In genomic region chr1:42436794-42437458, GRCh38 we compare ENCODE assay signal across 34 cellular contexts. TPM values are rescaled to one million over a fixed set of nuclear protein-coding genes. Genes with fewer than 3 reads are reported as not detected.
DNase-seq lines count a peak whose midpoint lies in the region; ATAC-seq and TF ChIP-seq lines count a peak whose summit lies in the region.
"Had no signal": no experiment of that assay in that cellular context is flagged by ENCODE, and none has a peak within 500 bp of the region (broad histone marks: within the 10 kb centered on the region; RNA-seq: fewer than 3 reads in every experiment).

No MANE protein-coding gene starts in this region.

- H3K27me3 Mint-ChIP-seq in dendritic cell treated with granulocyte-macrophage colony-stimulating factor and Interleukin-4, amounts not matched to agents 40 ng/mL and 50 ng/mL, for 4 days = no peaks in the 10 kb centered on the region
- H3K27me3 Mint-ChIP-seq: activated CD4-positive, alpha-beta T cell treated with anti-CD3 and anti-CD28 coated beads for 36 hours; activated naive CD4-positive, alpha-beta T cell treated with anti-CD3 and anti-CD28 coated beads, Interleukin-2, amount 10 ng/mL, durations not matched to agents 7 days and 5 days; brain had no signal

- H3K4me2 ChIP-seq in smooth muscle cell = no peak overlapping the region
- H3K4me2 ChIP-seq: GM23338, hepatocyte had no signal

- no peak overlapping the region for H3K4me3 Mint-ChIP-seq in dendritic cell treated with granulocyte-macrophage colony-stimulating factor and Interleukin-4, amounts not matched to agents 40 ng/mL and 50 ng/mL, for 4 days
- H3K4me3 Mint-ChIP-seq: activated CD4-positive, alpha-beta T cell treated with anti-CD3 and anti-CD28 coated beads for 36 hours; activated CD8-positive, alpha-beta T cell treated with anti-CD3 and anti-CD28 coated beads, Interleukin-2, amount 10 ng/mL, durations not matched to agents 7 days and 5 days; activated naive CD4-positive, alpha-beta T cell treated with anti-CD3 and anti-CD28 coated beads, Interleukin-2, amount 10 ng/mL, durations not matched to agents 7 days and 5 days; brain; CD4-positive, CD25-positive, alpha-beta regulatory T cell; GM23338 had no signal

- H3K27ac ChIP-seq in smooth muscle cell (ENCODE audit: low read depth) = no peak overlapping the region
- H3K27ac ChIP-seq: gastroesophageal sphincter, hepatocyte, pancreas, SK-N-MC, testis, VCaP had no signal

- H3F3A ChIP-seq in smooth muscle cell (ENCODE audit: low read depth) = peaks cover 6% of the 10 kb centered on the region

- peak; percentile 32 for ATAC-seq in mucosa of descending colon
- ATAC-seq: activated CD4-positive, alpha-beta T cell treated with anti-CD3 and anti-CD28 coated beads for 36 hours; activated CD8-positive, alpha-beta T cell treated with anti-CD3 and anti-CD28 coated beads, Interleukin-2, amount 10 ng/mL, durations not matched to agents 7 days and 5 days; gastroesophageal sphincter; GM23338; pancreas; stimulated activated naive CD8-positive, alpha-beta T cell treated with anti-CD3 and anti-CD28 coated beads, Interleukin-15, Interleukin-2, amounts not matched to agents 100 U/mL and 50 U/mL, for 24 hours had no signal

- no peak overlapping the region for H3K4me3 ChIP-seq in NB4 (ENCODE audit: low read depth, low read length)
- no peak overlapping the region for H3K4me3 ChIP-seq in mucosa of descending colon
- no peak overlapping the region for H3K4me3 ChIP-seq in BE2C (ENCODE audit: low read depth, low read length)
- H3K4me3 ChIP-seq in smooth muscle cell = no peak overlapping the region
- H3K4me3 ChIP-seq: gastroesophageal sphincter, GM23338, hepatocyte, lung, MG63, pancreas, SK-N-MC, testis had no signal

- peak; percentile 1 for DNase-seq in NOMO-1 treated with DMSO at 0.1 percent for 48 hours (lab: John Stamatoyannopoulos, UW; ENCODE audit: unreplicated experiment)
- DNase-seq in NOMO-1 (lab: John Stamatoyannopoulos, UW; ENCODE audit: unreplicated experiment in 2 of 2) = no peak
- peak; percentile 22 for DNase-seq in NB4 (ENCODE audit: low read depth)
- DNase-seq in mucosa of descending colon = no peak
- no peak for DNase-seq in NCI-H748 treated with DMSO at 0.1 percent for 48 hours (lab: John Stamatoyannopoulos, UW)
- DNase-seq in BE2C = no peak
- no peak for DNase-seq in smooth muscle cell (lab: John Stamatoyannopoulos, UW; ENCODE audit: unreplicated experiment)
- DNase-seq: 8988T; activated CD4-positive, alpha-beta T cell treated with anti-CD3 and anti-CD28 coated beads for 36 hours; activated CD8-positive, alpha-beta T cell treated with anti-CD3 and anti-CD28 coated beads, Interleukin-2, amount 10 ng/mL, durations not matched to agents 7 days and 5 days; activated naive CD4-positive, alpha-beta T cell treated with anti-CD3 and anti-CD28 coated beads, Interleukin-2, amount 10 ng/mL, durations not matched to agents 7 days and 5 days; CD4-positive, CD25-positive, alpha-beta regulatory T cell; DND-41; kidney glomerular epithelial cell; MG63; NCI-H1417 treated with DMSO at 0.1 percent for 48 hours; NCI-H2081; NCI-H2227 treated with DMSO at 0.1 percent for 48 hours; pancreas; small intestine; stimulated activated CD4-positive, alpha-beta T cell treated with anti-CD3 and anti-CD28 coated beads, Interleukin-1b, Interleukin-23, amount 100 ng/mL, for 48 hours; stimulated activated naive CD8-positive, alpha-beta T cell treated with anti-CD3 and anti-CD28 coated beads, Interleukin-15, Interleukin-2, amounts not matched to agents 100 U/mL and 50 U/mL, for 24 hours; testis had no signal

- no peak for TF ChIP-seq CTCF in NB4 (IDR thresholded peaks at IDR 0.05; ENCODE audit: low read depth, low read length)
- TF ChIP-seq CTCF in mucosa of descending colon (IDR thresholded peaks at IDR 0.05) = no peak
- TF ChIP-seq CTCF in BE2C (IDR thresholded peaks at IDR 0.05; ENCODE audit: low read depth, low read length) = no peak
- TF ChIP-seq CTCF in smooth muscle cell (IDR thresholded peaks at IDR 0.05; ENCODE audit: borderline replicate concordance, insufficient read depth, poor library complexity, severe bottlenecking) = no peak

- H2AFZ ChIP-seq in smooth muscle cell (ENCODE audit: low read depth) = no peak overlapping the region
- H2AFZ ChIP-seq: GM23338, hepatocyte had no signal

- H3K36me3 Mint-ChIP-seq in dendritic cell treated with granulocyte-macrophage colony-stimulating factor and Interleukin-4, amounts not matched to agents 40 ng/mL and 50 ng/mL, for 4 days (ENCODE audit: low read depth) = no peaks in the 10 kb centered on the region
- H3K36me3 Mint-ChIP-seq: activated naive CD4-positive, alpha-beta T cell treated with anti-CD3 and anti-CD28 coated beads, Interleukin-2, amount 10 ng/mL, durations not matched to agents 7 days and 5 days; brain; CD4-positive, CD25-positive, alpha-beta regulatory T cell had no signal

- no peaks in the 10 kb centered on the region for H4K20me1 ChIP-seq in smooth muscle cell (ENCODE audit: low read depth)

- TF ChIP-seq POLR2A in NB4 (IDR thresholded peaks at IDR 0.05; ENCODE audit: extremely low read depth, insufficient read length) = no peak

- H3K4me1 Mint-ChIP-seq in dendritic cell treated with granulocyte-macrophage colony-stimulating factor and Interleukin-4, amounts not matched to agents 40 ng/mL and 50 ng/mL, for 4 days (ENCODE audit: low read depth) = peaks cover 15% of the 10 kb centered on the region
- H3K4me1 Mint-ChIP-seq: activated CD4-positive, alpha-beta T cell treated with anti-CD3 and anti-CD28 coated beads for 36 hours; activated naive CD4-positive, alpha-beta T cell treated with anti-CD3 and anti-CD28 coated beads, Interleukin-2, amount 10 ng/mL, durations not matched to agents 7 days and 5 days; brain; CD4-positive, CD25-positive, alpha-beta regulatory T cell had no signal

- H3K79me2 ChIP-seq in smooth muscle cell (ENCODE audit: low read depth) = no peaks in the 10 kb centered on the region
- H3K79me2 ChIP-seq: hepatocyte had no signal

- H3K4me1 ChIP-seq in mucosa of descending colon (ENCODE audit: low read depth) (no peaks in the 10 kb centered on the region), BE2C (no peaks in the 10 kb centered on the region), smooth muscle cell (ENCODE audit: low read depth) (no peaks in the 10 kb centered on the region)
- H3K4me1 ChIP-seq: gastroesophageal sphincter, pancreas had no signal

- H3K27ac Mint-ChIP-seq in dendritic cell treated with granulocyte-macrophage colony-stimulating factor and Interleukin-4, amounts not matched to agents 40 ng/mL and 50 ng/mL, for 4 days = peak overlapping the region; percentile 74
- H3K27ac Mint-ChIP-seq: activated CD4-positive, alpha-beta T cell treated with anti-CD3 and anti-CD28 coated beads for 36 hours; activated CD8-positive, alpha-beta T cell treated with anti-CD3 and anti-CD28 coated beads, Interleukin-2, amount 10 ng/mL, durations not matched to agents 7 days and 5 days; activated naive CD4-positive, alpha-beta T cell treated with anti-CD3 and anti-CD28 coated beads, Interleukin-2, amount 10 ng/mL, durations not matched to agents 7 days and 5 days; brain; CD4-positive, CD25-positive, alpha-beta regulatory T cell; GM23338 had no signal

- H3K9me3 Mint-ChIP-seq in dendritic cell treated with granulocyte-macrophage colony-stimulating factor and Interleukin-4, amounts not matched to agents 40 ng/mL and 50 ng/mL, for 4 days = no peaks in the 10 kb centered on the region
- H3K9me3 Mint-ChIP-seq: activated naive CD4-positive, alpha-beta T cell treated with anti-CD3 and anti-CD28 coated beads, Interleukin-2, amount 10 ng/mL, durations not matched to agents 7 days and 5 days; CD4-positive, CD25-positive, alpha-beta regulatory T cell; GM23338 had no signal

- H3K9me3 ChIP-seq in mucosa of descending colon = no peaks in the 10 kb centered on the region
- no peaks in the 10 kb centered on the region for H3K9me3 ChIP-seq in BE2C
- H3K9me3 ChIP-seq in smooth muscle cell (replicated peaks; ENCODE audit: low read depth) = no peaks in the 10 kb centered on the region
- H3K9me3 ChIP-seq: gastroesophageal sphincter, MG63, pancreas, testis had no signal

- WGBS in smooth muscle cell (ENCODE audit: low lambda C conversion rate) = 86% methylated on average over 4 of the region's 4 CpGs

- H3K36me3 ChIP-seq in mucosa of descending colon (ENCODE audit: low read depth) = no peaks in the 10 kb centered on the region
- H3K36me3 ChIP-seq in BE2C = no peaks in the 10 kb centered on the region
- no peaks in the 10 kb centered on the region for H3K36me3 ChIP-seq in smooth muscle cell (ENCODE audit: low read depth)
- H3K36me3 ChIP-seq: gastroesophageal sphincter, MG63, pancreas had no signal

- H3K9ac ChIP-seq in smooth muscle cell (ENCODE audit: low read depth) = no peak overlapping the region

- H3K27me3 ChIP-seq in BE2C (no peaks in the 10 kb centered on the region), smooth muscle cell (ENCODE audit: low read depth) (no peaks in the 10 kb centered on the region)
- H3K27me3 ChIP-seq: gastroesophageal sphincter, hepatocyte, MG63, pancreas, testis had no signal

- intact Hi-C loops in dendritic cell treated with granulocyte-macrophage colony-stimulating factor and Interleukin-4, amounts not matched to agents 40 ng/mL and 50 ng/mL, for 4 days (cut with micrococcal nuclease) = no loop called here
- intact Hi-C loops in mucosa of descending colon (cut with DNase I, micrococcal nuclease) = no loop called here

RNA-seq across cellular contexts. Expression of gene ZMYND12, which starts 18.9 kb away (rescaled TPM):
- total RNA-seq in mucosa of descending colon (1 to 10 TPM; 1.2 to 3.0 (median 2.2) TPM), smooth muscle cell (1.8 and 2.2 TPM in 2 replicates)
- 0.88 TPM for polyA plus RNA-seq in BE2C (2012; ENCODE audit: insufficient read depth, insufficient read length, low read depth)
- 0.46 and 1.5 TPM in 2 replicates for polyA plus RNA-seq in smooth muscle cell
- total RNA-seq: HT-29; T-helper 2 cell treated with Interferon-gamma antibody and Interleukin-4, amounts not matched to agents 100 ng/mL and 5 ng/mL, for 36 hours had no signal

RNA-seq across cellular contexts. Expression of gene PPCS, which starts 19.4 kb away (rescaled TPM):
- 10 to 100 TPM; 62.2 to 90.5 (median 75.8) TPM for total RNA-seq in mucosa of descending colon
- 34.8 TPM for polyA plus RNA-seq in BE2C (2012; ENCODE audit: insufficient read depth, insufficient read length, low read depth)
- total RNA-seq in smooth muscle cell = 40.8 and 42.6 TPM in 2 replicates
- 73.3 and 80.6 TPM in 2 replicates for polyA plus RNA-seq in smooth muscle cell

RNA-seq across cellular contexts. Expression of gene CCDC30, which starts 26.2 kb away (rescaled TPM):
- total RNA-seq in mucosa of descending colon (1 to 10 TPM; 2.2 to 3.8 (median 3.7) TPM), smooth muscle cell (0.67 and 1.6 TPM in 2 replicates)
- polyA plus RNA-seq in BE2C (2012; ENCODE audit: insufficient read depth, insufficient read length, low read depth) = 0.15 TPM
- polyA plus RNA-seq in smooth muscle cell = 1.2 and 1.8 TPM in 2 replicates

RNA-seq across cellular contexts. Expression of gene RIMKLA, which starts 56.3 kb away (rescaled TPM):
- total RNA-seq in mucosa of descending colon (10 to 100 TPM; 13.3 to 18.9 (median 14.5) TPM), smooth muscle cell (0.04 and 0.18 TPM in 2 replicates)
- polyA plus RNA-seq in BE2C (2012; ENCODE audit: insufficient read depth, insufficient read length, low read depth) = 5.9 TPM
- polyA plus RNA-seq in smooth muscle cell = 0.25 and 0.44 TPM in 2 replicates
- total RNA-seq: CD4-positive, CD25-positive, alpha-beta regulatory T cell had no signal
- polyA plus RNA-seq: fibroblast of lung had no signal

Comparison
In these comparisons a context has a peak if more than half of its experiments do, and no peak if none do; other contexts are left out.
1. DNase-seq: peak in NOMO-1 treated with DMSO at 0.1 percent for 48 hours (single experiment) and NB4 (single experiment); none in NOMO-1 (0 of 2), mucosa of descending colon (0 of 3), NCI-H748 treated with DMSO at 0.1 percent for 48 hours (single experiment), BE2C (single experiment) and smooth muscle cell (single experiment).